Comparison of ENCODE assay signal across 9 cellular contexts in the genomic region with DNA sequence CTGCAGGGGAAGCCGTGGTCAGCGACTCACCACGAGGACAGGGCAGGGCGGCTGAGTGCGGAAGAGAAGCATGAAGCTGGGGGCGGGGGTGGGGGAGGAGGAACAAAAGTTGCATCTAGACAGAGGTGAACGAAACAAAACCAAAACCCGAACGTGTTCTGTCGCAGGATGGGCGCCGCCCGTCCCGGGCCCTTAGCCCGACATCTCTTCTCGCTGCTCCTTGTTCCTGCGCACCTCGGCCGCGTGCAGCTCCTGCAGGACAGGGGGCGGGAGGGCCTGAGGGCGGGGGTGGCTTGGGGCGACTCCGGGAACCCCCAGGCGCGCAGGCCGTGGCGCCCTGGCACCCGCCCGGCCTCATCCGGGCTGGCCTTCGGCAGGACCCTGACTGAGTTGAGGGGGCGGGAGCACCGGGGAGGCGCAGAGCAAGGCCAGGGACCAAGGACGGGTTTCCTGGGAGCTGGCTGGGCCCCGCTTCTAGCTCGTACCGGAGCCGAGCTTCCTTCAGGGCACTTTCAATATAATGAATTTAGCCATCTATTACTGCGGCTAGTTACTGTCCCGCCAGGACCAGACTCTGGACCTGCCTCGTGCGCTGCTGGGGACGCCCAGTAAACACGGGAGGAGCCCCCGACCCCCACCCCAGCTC. TPM values are rescaled to one million over a fixed set of nuclear protein-coding genes. Genes with fewer than 3 reads are reported as not detected.
DNase-seq lines count a peak whose midpoint lies in the region; ATAC-seq and TF ChIP-seq lines count a peak whose summit lies in the region.
"Had no signal": no experiment of that assay in that cellular context is flagged by ENCODE, and none has a peak within 500 bp of the region (broad histone marks: within the 10 kb centered on the region; RNA-seq: fewer than 3 reads in every experiment).

No MANE protein-coding gene starts in this region.

- H4K20me1 ChIP-seq in neural progenitor cell (ENCODE audit: low read depth) = peaks cover 2% of the 10 kb centered on the region

- intact Hi-C loops in CD14-positive monocyte (cut with micrococcal nuclease) = loop anchor here (1.0 to 5.0 kb wide), 6 partner anchors 14 to 301 kb away; a partner anchor contains a TSS
- intact Hi-C loops in posterior vena cava (cut with DNase I) = loop anchor here in 1 of 2 donors (10.0 kb wide), 1 partner anchor 106 kb away; a partner anchor contains a TSS

- H3K4me1 ChIP-seq in effector memory CD4-positive, alpha-beta T cell (ENCODE audit: control insufficient read depth, insufficient read depth, low read length, poor library complexity, severe bottlenecking) = peaks cover 43% of the 10 kb centered on the region
- peaks cover 11% of the 10 kb centered on the region for H3K4me1 ChIP-seq in neural progenitor cell

- DNase-seq in CD14-positive monocyte (ENCODE audit: low spot score) (no peak), T-helper 2 cell (peak in 3 of 5 experiments; percentile 41 to 77 (median 63)), neural progenitor cell (ENCODE audit: low spot score) (no peak), posterior vena cava (ENCODE audit: low spot score) (no peak), cerebellum (ENCODE audit: low spot score) (no peak)
- DNase-seq in effector memory CD4-positive, alpha-beta T cell = peak; percentile 27 to 48 (median 36)

- peak overlapping the region; percentile 90 for H3K4me3 ChIP-seq in effector memory CD4-positive, alpha-beta T cell (ENCODE audit: insufficient read depth, low read depth, low read length, poor library complexity, severe bottlenecking)
- H3K4me3 ChIP-seq in neural progenitor cell = peak overlapping the region; percentile 37

- peak; percentile 20 for ATAC-seq in HG02678 (IDR thresholded peaks at IDR 0.05; ENCODE audit: unreplicated experiment)
- no peak for ATAC-seq in GM21526 (IDR thresholded peaks at IDR 0.05; ENCODE audit: low FRiP score, unreplicated experiment)

- peak overlapping the region; percentile 77 to 79 for H3K4me3 Mint-ChIP-seq in CD14-positive monocyte
- H3K4me3 Mint-ChIP-seq in neural progenitor cell = no peak overlapping the region

- H3K9ac ChIP-seq in neural progenitor cell = no peak overlapping the region

- H3K9me3 ChIP-seq in effector memory CD4-positive, alpha-beta T cell (ENCODE audit: control insufficient read depth, low read length) = no peaks in the 10 kb centered on the region
- no peaks in the 10 kb centered on the region for H3K9me3 ChIP-seq in neural progenitor cell (ENCODE audit: low read depth)

- H3K36me3 Mint-ChIP-seq in CD14-positive monocyte (peaks cover 3 to 5% of the 10 kb centered on the region in 2 donors), neural progenitor cell (no peaks in the 10 kb centered on the region)

- H3F3A ChIP-seq in neural progenitor cell (ENCODE audit: low read depth) = peaks cover 19% of the 10 kb centered on the region

- H3K36me3 ChIP-seq in effector memory CD4-positive, alpha-beta T cell (ENCODE audit: control insufficient read depth, insufficient read depth, low read length) = peaks cover 6% of the 10 kb centered on the region
- H3K36me3 ChIP-seq in neural progenitor cell = no peaks in the 10 kb centered on the region
- H3K36me3 ChIP-seq: cardiac muscle cell had no signal

- H3K27ac Mint-ChIP-seq in CD14-positive monocyte = peak overlapping the region in 5 of 7 donors; percentile 33 to 85 (median 82)
- H3K27ac Mint-ChIP-seq in neural progenitor cell = no peak overlapping the region

- no peaks in the 10 kb centered on the region for H3K9me3 Mint-ChIP-seq in CD14-positive monocyte
- H3K9me3 Mint-ChIP-seq in neural progenitor cell = no peaks in the 10 kb centered on the region

- H3K4me1 Mint-ChIP-seq in CD14-positive monocyte = peaks cover 35% of the 10 kb centered on the region
- peaks cover 15% of the 10 kb centered on the region for H3K4me1 Mint-ChIP-seq in neural progenitor cell

- no peaks in the 10 kb centered on the region for H3K27me3 ChIP-seq in effector memory CD4-positive, alpha-beta T cell (replicated peaks; ENCODE audit: control insufficient read depth, insufficient read depth, low read length, poor library complexity, severe bottlenecking)
- H3K27me3 ChIP-seq in neural progenitor cell = peaks cover 17% of the 10 kb centered on the region

- no peaks in the 10 kb centered on the region for H3K79me2 ChIP-seq in neural progenitor cell (ENCODE audit: low read depth)

- peaks cover 5 to 18% (median 6%) of the 10 kb centered on the region in 3 donors for H3K27me3 Mint-ChIP-seq in CD14-positive monocyte (ENCODE audit: low read depth in 3 of 3)
- H3K27me3 Mint-ChIP-seq in neural progenitor cell (ENCODE audit: insufficient read depth, low read depth) = peaks cover 7% of the 10 kb centered on the region

- TF ChIP-seq CTCF in CD14-positive monocyte (IDR thresholded peaks at IDR 0.05) = no peak
- no peak for TF ChIP-seq CTCF in neural progenitor cell (IDR thresholded peaks at IDR 0.05)

- H2AFZ ChIP-seq in neural progenitor cell (replicated peaks) = no peak overlapping the region

- H3K27ac ChIP-seq in effector memory CD4-positive, alpha-beta T cell (ENCODE audit: insufficient read depth, low read length, poor library complexity, severe bottlenecking) = peak overlapping the region; percentile 84
- H3K27ac ChIP-seq in neural progenitor cell = no peak overlapping the region
- H3K27ac ChIP-seq: cardiac muscle cell had no signal

- H3K4me2 ChIP-seq in neural progenitor cell = peak overlapping the region; percentile 78

RNA-seq across cellular contexts. Expression of a gene that starts 12.0 kb away (rescaled TPM):
- polyA plus RNA-seq in CD14-positive monocyte = under 1 TPM; 0.10 to 0.15 TPM
- total RNA-seq in neural progenitor cell (ENCODE audit: low replicate concordance) = 3.3 and 6.1 TPM in 2 replicates
- total RNA-seq in posterior vena cava = 10 to 100 TPM; 11.7 to 27.3 TPM
- 66.7 TPM for total RNA-seq in cerebellum

RNA-seq across cellular contexts. Expression of a gene that starts 14.4 kb away (rescaled TPM):
- 1 to 10 TPM; 2.7 to 3.8 TPM for polyA plus RNA-seq in CD14-positive monocyte
- total RNA-seq in neural progenitor cell (ENCODE audit: low replicate concordance) (8.0 and 18.6 TPM in 2 replicates), posterior vena cava (1 to 10 TPM; 6.9 to 8.8 TPM), cerebellum (7.3 TPM)

RNA-seq across cellular contexts. Expression of a gene that starts 16.8 kb away (rescaled TPM):
- polyA plus RNA-seq in CD14-positive monocyte = 1 to 10 TPM; 1.0 to 4.8 TPM
- total RNA-seq in neural progenitor cell (ENCODE audit: low replicate concordance) = 6.0 and 16.7 TPM in 2 replicates
- total RNA-seq in posterior vena cava = 10 to 100 TPM; 28.3 to 28.7 TPM
- 13.4 TPM for total RNA-seq in cerebellum

RNA-seq across cellular contexts. Expression of a gene that starts 55.2 kb away (rescaled TPM):
- not detected for polyA plus RNA-seq in CD14-positive monocyte
- total RNA-seq in neural progenitor cell (ENCODE audit: low replicate concordance) (0.25 TPM in 1 of 2 replicates, not detected in the other), posterior vena cava (1 to 10 TPM; 5.4 to 7.0 TPM), cerebellum (0.82 TPM)

Comparison
In these comparisons a context has a peak if more than half of its experiments do, and no peak if none do; other contexts are left out.
1. DNase-seq: peak in T-helper 2 cell (3 of 5) and effector memory CD4-positive, alpha-beta T cell (3 of 3); none in CD14-positive monocyte (single experiment), neural progenitor cell (single experiment), posterior vena cava (single experiment) and cerebellum (single experiment).